In the genomic region with DNA sequence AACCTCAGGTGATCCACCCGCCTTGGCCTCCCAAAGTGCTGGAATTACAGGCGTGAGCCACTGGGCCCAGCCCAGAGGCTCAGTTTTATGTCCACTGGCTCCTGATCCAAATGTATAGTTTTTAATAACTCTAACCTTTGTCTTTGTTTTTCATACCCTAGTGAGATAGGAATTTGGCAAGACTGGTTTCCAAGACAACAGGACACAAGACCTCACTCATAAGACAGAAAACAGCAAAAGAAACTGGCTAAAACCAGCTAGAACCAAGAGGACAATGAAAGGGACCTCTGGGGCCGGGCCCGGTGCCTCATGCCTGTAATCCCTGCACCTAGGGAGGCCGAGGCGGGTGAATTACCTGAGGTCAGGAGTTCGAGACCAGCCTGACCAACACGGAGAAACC, we compare ENCODE assay signal across 14 cellular contexts. TPM values are rescaled to one million over a fixed set of nuclear protein-coding genes. Genes with fewer than 3 reads are reported as not detected.
DNase-seq lines count a peak whose midpoint lies in the region; ATAC-seq and TF ChIP-seq lines count a peak whose summit lies in the region.
"Had no signal": no experiment of that assay in that cellular context is flagged by ENCODE, and none has a peak within 500 bp of the region (broad histone marks: within the 10 kb centered on the region; RNA-seq: fewer than 3 reads in every experiment).

No MANE protein-coding gene starts in this region.

- peaks cover 16% of the 10 kb centered on the region for H3K4me1 Mint-ChIP-seq in activated naive CD4-positive, alpha-beta T cell treated with anti-CD3 and anti-CD28 coated beads for 36 hours (ENCODE audit: low read depth)
- peaks cover 13 to 18% of the 10 kb centered on the region in 2 donors for H3K4me1 Mint-ChIP-seq in immature natural killer cell
- H3K4me1 Mint-ChIP-seq in stimulated activated effector memory CD8-positive, alpha-beta T cell treated with anti-CD3 and anti-CD28 coated beads, Interleukin-12 subunit alpha, Interleukin-12 subunit beta, amount 100 ng/mL, for 72 hours: peaks cover 12% of the 10 kb centered on the region

- no peak overlapping the region for H3K27ac ChIP-seq in left lung

- H3K4me1 ChIP-seq in adipocyte (ENCODE audit: control insufficient read depth, insufficient read depth, low read length): peaks cover 11% of the 10 kb centered on the region
- peaks cover 0 to 9% of the 10 kb centered on the region in 2 donors for H3K4me1 ChIP-seq in left lung

- no peaks in the 10 kb centered on the region for H3K27me3 ChIP-seq in adipocyte (replicated peaks; ENCODE audit: control insufficient read depth, insufficient read depth, low read length)
- H3K27me3 ChIP-seq in left lung: no peaks in the 10 kb centered on the region

- H3K4me3 Mint-ChIP-seq in activated naive CD4-positive, alpha-beta T cell treated with anti-CD3 and anti-CD28 coated beads for 36 hours: peak overlapping the region; percentile 46
- H3K4me3 Mint-ChIP-seq in immature natural killer cell: peak overlapping the region; percentile 52 to 66 (median 64)
- H3K4me3 Mint-ChIP-seq in stimulated activated effector memory CD8-positive, alpha-beta T cell treated with anti-CD3 and anti-CD28 coated beads, Interleukin-12 subunit alpha, Interleukin-12 subunit beta, amount 100 ng/mL, for 72 hours: peak overlapping the region; percentile 69

- no peaks in the 10 kb centered on the region for H3K9me3 Mint-ChIP-seq in activated naive CD4-positive, alpha-beta T cell treated with anti-CD3 and anti-CD28 coated beads for 36 hours
- H3K9me3 Mint-ChIP-seq in immature natural killer cell: no peaks in the 10 kb centered on the region
- no peaks in the 10 kb centered on the region for H3K9me3 Mint-ChIP-seq in stimulated activated effector memory CD8-positive, alpha-beta T cell treated with anti-CD3 and anti-CD28 coated beads, Interleukin-12 subunit alpha, Interleukin-12 subunit beta, amount 100 ng/mL, for 72 hours

- H3K4me3 ChIP-seq in adipocyte (ENCODE audit: low read length): peak overlapping the region; percentile 96
- no peak overlapping the region for H3K4me3 ChIP-seq in left lung

- no peak overlapping the region for H3K27ac Mint-ChIP-seq in activated naive CD4-positive, alpha-beta T cell treated with anti-CD3 and anti-CD28 coated beads for 36 hours
- peak overlapping the region in 3 of 6 donors; percentile 57 to 69 (median 68) for H3K27ac Mint-ChIP-seq in immature natural killer cell
- no peak overlapping the region for H3K27ac Mint-ChIP-seq in stimulated activated effector memory CD8-positive, alpha-beta T cell treated with anti-CD3 and anti-CD28 coated beads, Interleukin-12 subunit alpha, Interleukin-12 subunit beta, amount 100 ng/mL, for 72 hours

- H3K36me3 Mint-ChIP-seq in activated naive CD4-positive, alpha-beta T cell treated with anti-CD3 and anti-CD28 coated beads for 36 hours (ENCODE audit: low read depth): peaks cover 3% of the 10 kb centered on the region
- H3K36me3 Mint-ChIP-seq in immature natural killer cell: peaks cover 0 to 9% (median 6%) of the 10 kb centered on the region in 3 donors
- no peaks in the 10 kb centered on the region for H3K36me3 Mint-ChIP-seq in stimulated activated effector memory CD8-positive, alpha-beta T cell treated with anti-CD3 and anti-CD28 coated beads, Interleukin-12 subunit alpha, Interleukin-12 subunit beta, amount 100 ng/mL, for 72 hours

- peak overlapping the region; percentile 96 for H3K9ac ChIP-seq in adipocyte (ENCODE audit: low read length)

- TF ChIP-seq CTCF in left lung (IDR thresholded peaks at IDR 0.05): no peak

- no peaks in the 10 kb centered on the region for H3K36me3 ChIP-seq in adipocyte (ENCODE audit: control insufficient read depth, insufficient read depth, low read length, severe bottlenecking)
- no peaks in the 10 kb centered on the region for H3K36me3 ChIP-seq in left lung

- DNase-seq in activated naive CD4-positive, alpha-beta T cell treated with anti-CD3 and anti-CD28 coated beads for 36 hours: no peak
- DNase-seq in activated naive CD4-positive, alpha-beta T cell treated with Interleukin-2 at 50 U/mL for 16 hours: no peak
- peak; percentile 24 for DNase-seq in adipocyte (ENCODE audit: low read depth)
- no peak for DNase-seq in immature natural killer cell
- no peak for DNase-seq in stimulated activated effector memory CD8-positive, alpha-beta T cell treated with anti-CD3 and anti-CD28 coated beads, Interleukin-12 subunit alpha, Interleukin-12 subunit beta, amount 100 ng/mL, for 72 hours (ENCODE audit: low spot score in 2 of 2)
- DNase-seq in left lung: no peak
- DNase-seq in GM19240 (ENCODE audit: insufficient read length, low spot score): no peak
- no peak for DNase-seq in NCI-H2196 (lab: John Stamatoyannopoulos, UW; ENCODE audit: unreplicated experiment)
- DNase-seq: activated gamma-delta T cell treated with Interleukin-2 at 50 U/mL for 16 hours; effector CD8-positive, alpha-beta T cell; HCEC 1CT; hippocampal formation; NCI-H1694 had no signal

- CTCF ChIA-PET in activated naive CD4-positive, alpha-beta T cell treated with anti-CD3 and anti-CD28 coated beads for 36 hours (lab: Charles Lee): interaction anchor here (0.5 to 1.7 kb wide), 5 partner anchors 12 to 333 kb away, joined by 3 to 6 read pairs (median 4); no protein-coding TSS in a partner anchor

- no peak for ATAC-seq in stimulated activated effector memory CD8-positive, alpha-beta T cell treated with anti-CD3 and anti-CD28 coated beads, Interleukin-12 subunit alpha, Interleukin-12 subunit beta, amount 100 ng/mL, for 72 hours
- no peak for ATAC-seq in left lung

- H3K9me3 ChIP-seq in adipocyte (ENCODE audit: control insufficient read depth, low read length): no peaks in the 10 kb centered on the region
- H3K9me3 ChIP-seq in left lung: no peaks in the 10 kb centered on the region

- H3K27me3 Mint-ChIP-seq in activated naive CD4-positive, alpha-beta T cell treated with anti-CD3 and anti-CD28 coated beads for 36 hours (ENCODE audit: low read depth): no peaks in the 10 kb centered on the region
- H3K27me3 Mint-ChIP-seq in immature natural killer cell (ENCODE audit: low read depth in 3 of 3): peaks cover 3 to 12% (median 4%) of the 10 kb centered on the region in 3 donors

- intact Hi-C loops in activated naive CD4-positive, alpha-beta T cell treated with anti-CD3 and anti-CD28 coated beads for 36 hours (cut with micrococcal nuclease): loop anchor here (5.0 kb wide), 1 partner anchor 149 kb away; a partner anchor contains a TSS
- intact Hi-C loops in left lung (cut with DNase I): no loop called here

RNA-seq across cellular contexts. Expression of a gene that starts 27.6 kb away (rescaled TPM):
- total RNA-seq in activated naive CD4-positive, alpha-beta T cell treated with anti-CD3 and anti-CD28 coated beads for 36 hours: under 1 TPM; 0.32 to 0.48 TPM
- not detected for polyA plus RNA-seq in immature natural killer cell
- 10 to 100 TPM in 1 of 2 donors, 1 to 10 TPM in 1; 6.2 to 11.3 TPM for total RNA-seq in left lung

RNA-seq across cellular contexts. Expression of a gene that starts 29.1 kb away (rescaled TPM):
- total RNA-seq in activated naive CD4-positive, alpha-beta T cell treated with anti-CD3 and anti-CD28 coated beads for 36 hours: 1 to 10 TPM; 1.4 to 1.8 TPM
- under 1 TPM in 1 of 3 donors, not detected in 2; 0.28 TPM for polyA plus RNA-seq in immature natural killer cell
- 1 to 10 TPM in 1 of 2 donors, under 1 TPM in 1; 0.93 to 2.0 TPM for total RNA-seq in left lung

RNA-seq across cellular contexts. Expression of a gene that starts 41.4 kb away (rescaled TPM):
- 100 to 1,000 TPM; 380 to 394 TPM for total RNA-seq in activated naive CD4-positive, alpha-beta T cell treated with anti-CD3 and anti-CD28 coated beads for 36 hours
- polyA plus RNA-seq in immature natural killer cell: 100 to 1,000 TPM; 125 to 204 (median 188) TPM
- 100 to 1,000 TPM in 1 of 2 donors, 10 to 100 TPM in 1; 79.3 to 137 TPM for total RNA-seq in left lung

RNA-seq across cellular contexts. Expression of a gene that starts 44.6 kb away (rescaled TPM):
- total RNA-seq in activated naive CD4-positive, alpha-beta T cell treated with anti-CD3 and anti-CD28 coated beads for 36 hours: under 1 TPM; 0.57 to 0.72 TPM
- polyA plus RNA-seq in immature natural killer cell: under 1 TPM in 1 of 3 donors, not detected in 2; 0.19 TPM
- total RNA-seq in left lung: under 1 TPM in 1 of 2 donors, not detected in 1; 0.39 TPM
- total RNA-seq: Daoy had no signal

RNA-seq across cellular contexts. Expression of a gene that starts 48.3 kb away (rescaled TPM):
- total RNA-seq in activated naive CD4-positive, alpha-beta T cell treated with anti-CD3 and anti-CD28 coated beads for 36 hours: 10 to 100 TPM; 87.7 to 88.3 TPM
- polyA plus RNA-seq in immature natural killer cell: 10 to 100 TPM in 2 of 3 donors, 1 to 10 TPM in 1; 6.4 to 27.7 (median 11.6) TPM
- 10 to 100 TPM; 84.9 to 87.6 TPM for total RNA-seq in left lung

Comparison
In these comparisons a context has a peak if more than half of its experiments do, and no peak if none do; other contexts are left out.
1. RNA of a gene that starts 27.6 kb away (total RNA-seq): 6.2 to 11.3 TPM in left lung; 0.32 to 0.48 TPM in activated naive CD4-positive, alpha-beta T cell treated with anti-CD3 and anti-CD28 coated beads for 36 hours; every median in the first group is over 4 times any median in the second.
2. Peak in every context shown above with its lines, with median percentiles within 50 percentile points of each other: H3K4me3 Mint-ChIP-seq.